1 cellular context compared by ENCODE assay signal in the genomic region with DNA sequence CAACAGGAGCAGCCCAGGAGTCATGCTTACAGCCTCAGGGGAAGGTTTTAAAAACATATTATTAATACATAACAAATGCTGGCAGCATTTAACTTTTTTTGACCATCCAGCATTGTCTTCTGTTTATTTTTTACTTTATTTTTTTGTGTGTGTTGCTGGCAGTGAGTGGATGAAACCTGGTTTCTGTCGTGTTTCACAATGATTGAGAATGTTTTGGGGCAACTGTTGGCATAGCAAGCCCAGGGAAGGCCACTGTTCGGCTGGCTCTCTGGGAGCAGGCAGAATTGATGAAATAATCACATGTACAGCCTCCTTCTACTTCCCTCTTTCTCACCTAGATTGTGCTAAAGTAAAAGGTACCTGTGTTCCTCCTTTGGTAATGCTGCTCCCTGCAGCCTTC.
TF ChIP-seq lines count a peak whose summit lies in the region.

No MANE protein-coding gene starts in this region.

TF ChIP-seq in SK-N-SH treated with all-trans-retinoic acid at 6 μM for 48 hours, 23 proteins besides CTCF, POLR2A, EP300 and RAD21 (continued from another document):
- TF ChIP-seq, protein P1, sequence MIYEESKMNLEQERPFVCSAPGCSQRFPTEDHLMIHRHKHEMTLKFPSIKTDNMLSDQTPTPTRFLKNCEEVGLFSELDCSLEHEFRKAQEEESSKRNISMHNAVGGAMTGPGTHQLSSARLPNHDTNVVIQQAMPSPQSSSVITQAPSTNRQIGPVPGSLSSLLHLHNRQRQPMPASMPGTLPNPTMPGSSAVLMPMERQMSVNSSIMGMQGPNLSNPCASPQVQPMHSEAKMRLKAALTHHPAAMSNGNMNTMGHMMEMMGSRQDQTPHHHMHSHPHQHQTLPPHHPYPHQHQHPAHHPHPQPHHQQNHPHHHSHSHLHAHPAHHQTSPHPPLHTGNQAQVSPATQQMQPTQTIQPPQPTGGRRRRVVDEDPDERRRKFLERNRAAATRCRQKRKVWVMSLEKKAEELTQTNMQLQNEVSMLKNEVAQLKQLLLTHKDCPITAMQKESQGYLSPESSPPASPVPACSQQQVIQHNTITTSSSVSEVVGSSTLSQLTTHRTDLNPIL (CRISPR knock-in tag; IDR thresholded peaks at IDR 0.05; ENCODE audit: low read depth) = no peak
- TF ChIP-seq ZC3H10 (CRISPR knock-in tag; IDR thresholded peaks at IDR 0.05) (no peak), PATZ1 (CRISPR knock-in tag; IDR thresholded peaks at IDR 0.05; ENCODE audit: borderline replicate concordance) (no peak), ARNTL (CRISPR knock-in tag; IDR thresholded peaks at IDR 0.05; ENCODE audit: borderline replicate concordance, low read depth) (no peak)
- TF ChIP-seq, protein P2, sequence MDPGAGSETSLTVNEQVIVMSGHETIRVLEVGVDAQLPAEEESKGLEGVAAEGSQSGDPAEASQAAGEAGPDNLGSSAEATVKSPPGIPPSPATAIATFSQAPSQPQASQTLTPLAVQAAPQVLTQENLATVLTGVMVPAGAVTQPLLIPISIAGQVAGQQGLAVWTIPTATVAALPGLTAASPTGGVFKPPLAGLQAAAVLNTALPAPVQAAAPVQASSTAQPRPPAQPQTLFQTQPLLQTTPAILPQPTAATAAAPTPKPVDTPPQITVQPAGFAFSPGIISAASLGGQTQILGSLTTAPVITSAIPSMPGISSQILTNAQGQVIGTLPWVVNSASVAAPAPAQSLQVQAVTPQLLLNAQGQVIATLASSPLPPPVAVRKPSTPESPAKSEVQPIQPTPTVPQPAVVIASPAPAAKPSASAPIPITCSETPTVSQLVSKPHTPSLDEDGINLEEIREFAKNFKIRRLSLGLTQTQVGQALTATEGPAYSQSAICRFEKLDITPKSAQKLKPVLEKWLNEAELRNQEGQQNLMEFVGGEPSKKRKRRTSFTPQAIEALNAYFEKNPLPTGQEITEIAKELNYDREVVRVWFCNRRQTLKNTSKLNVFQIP (CRISPR knock-in tag; IDR thresholded peaks at IDR 0.05; ENCODE audit: borderline replicate concordance, low read depth) = no peak
